In the genomic region with DNA sequence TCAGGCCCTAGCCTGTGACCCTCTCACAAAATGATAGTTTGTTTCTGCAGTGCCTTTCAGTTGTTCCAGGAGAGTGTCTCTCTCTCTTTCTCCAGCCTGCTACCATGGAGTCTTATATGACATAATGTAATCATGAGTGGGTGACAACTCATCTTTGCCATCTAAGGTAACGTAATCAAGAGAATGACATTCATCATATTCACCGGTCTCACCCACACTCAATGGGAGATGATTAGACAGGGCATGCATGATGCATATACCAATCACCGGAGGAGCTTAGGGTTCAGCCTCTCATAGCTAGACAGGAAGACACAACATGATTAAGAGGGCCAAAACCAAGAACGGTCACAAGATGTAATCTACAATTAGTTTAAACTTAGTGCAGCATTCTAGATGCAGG, we compare ENCODE assay signal across 22 cellular contexts.
DNase-seq lines count a peak whose midpoint lies in the region; ATAC-seq and TF ChIP-seq lines count a peak whose summit lies in the region.
"Had no signal": no experiment of that assay in that cellular context is flagged by ENCODE, and none has a peak within 500 bp of the region (broad histone marks: within the 10 kb centered on the region; RNA-seq: fewer than 3 reads in every experiment).

No MANE protein-coding gene starts in this region.

- no peak overlapping the region for H3K27ac Mint-ChIP-seq in activated CD4-positive, alpha-beta T cell treated with anti-CD3 and anti-CD28 coated beads, Interleukin-2, amount 10 ng/mL, durations not matched to agents 24 days and 14 days
- peak overlapping the region; percentile 75 for H3K27ac Mint-ChIP-seq in activated T-cell treated with anti-CD3 and anti-CD28 coated beads, Interleukin-2, amount 50 U/mL, for 72 hours
- H3K27ac Mint-ChIP-seq: memory B cell, type B pancreatic cell had no signal

- H3K4me1 ChIP-seq in foreskin keratinocyte, result no peaks in the 10 kb centered on the region
- H3K4me1 ChIP-seq: BE2C, right atrium auricular region, stomach had no signal

- no peak overlapping the region for H3K4me3 Mint-ChIP-seq in activated CD4-positive, alpha-beta T cell treated with anti-CD3 and anti-CD28 coated beads, Interleukin-2, amount 10 ng/mL, durations not matched to agents 24 days and 14 days
- H3K4me3 Mint-ChIP-seq in activated T-cell treated with anti-CD3 and anti-CD28 coated beads, Interleukin-2, amount 50 U/mL, for 72 hours, result peak overlapping the region in 1 of 2 donors; percentile 59
- H3K4me3 Mint-ChIP-seq: central memory CD8-positive, alpha-beta T cell; memory B cell; type B pancreatic cell had no signal

- peaks cover 4% of the 10 kb centered on the region for H3K9me3 Mint-ChIP-seq in activated CD4-positive, alpha-beta T cell treated with anti-CD3 and anti-CD28 coated beads, Interleukin-2, amount 10 ng/mL, durations not matched to agents 24 days and 14 days
- H3K9me3 Mint-ChIP-seq in activated T-cell treated with anti-CD3 and anti-CD28 coated beads, Interleukin-2, amount 50 U/mL, for 72 hours, result peaks cover 0 to 7% of the 10 kb centered on the region in 2 donors
- H3K9me3 Mint-ChIP-seq: memory B cell had no signal

- peaks cover 6% of the 10 kb centered on the region for H3K4me1 Mint-ChIP-seq in activated CD4-positive, alpha-beta T cell treated with anti-CD3 and anti-CD28 coated beads, Interleukin-2, amount 10 ng/mL, durations not matched to agents 24 days and 14 days
- H3K4me1 Mint-ChIP-seq in activated T-cell treated with anti-CD3 and anti-CD28 coated beads, Interleukin-2, amount 50 U/mL, for 72 hours (ENCODE audit: low read depth), result peaks cover 17% of the 10 kb centered on the region
- H3K4me1 Mint-ChIP-seq: central memory CD8-positive, alpha-beta T cell; memory B cell had no signal

- no peaks in the 10 kb centered on the region for H3K27me3 Mint-ChIP-seq in activated CD4-positive, alpha-beta T cell treated with anti-CD3 and anti-CD28 coated beads, Interleukin-2, amount 10 ng/mL, durations not matched to agents 24 days and 14 days
- no peaks in the 10 kb centered on the region for H3K27me3 Mint-ChIP-seq in activated T-cell treated with anti-CD3 and anti-CD28 coated beads, Interleukin-2, amount 50 U/mL, for 72 hours (ENCODE audit: low read depth)
- H3K27me3 Mint-ChIP-seq: central memory CD8-positive, alpha-beta T cell; memory B cell; type B pancreatic cell had no signal

- peak; percentile 2 to 6 for DNase-seq in activated CD4-positive, alpha-beta T cell treated with anti-CD3 and anti-CD28 coated beads for 4 hours
- no peak for DNase-seq in activated CD4-positive, alpha-beta T cell treated with anti-CD3 and anti-CD28 coated beads, Interleukin-2, amount 10 ng/mL, durations not matched to agents 24 days and 14 days
- DNase-seq in ELR (ENCODE audit: low read depth) (peak; percentile 84), foreskin keratinocyte (peak; percentile 33 to 66), NCI-H510A (lab: John Stamatoyannopoulos, UW) (no peak)
- DNase-seq in activated T-cell treated with anti-CD3 and anti-CD28 coated beads, Interleukin-2, amount 50 U/mL, for 72 hours, result peak; percentile 29 to 34
- no peak for DNase-seq in activated CD8-positive, alpha-beta memory T cell treated with anti-CD3 and anti-CD28 coated beads, Interleukin-2, amount 50 U/mL, for 48 hours
- DNase-seq: activated CD4-positive, alpha-beta T cell treated with anti-CD3 and anti-CD28 coated beads, Interleukin-2, amount 50 U/mL, for 4 hours; anterior cingulate cortex; BE2C; DMS79 treated with DMSO at 0.1 percent for 48 hours; erythroblast; NCI-H1694; NCI-H2171 treated with DMSO at 0.1 percent for 48 hours; SHP77; stomach had no signal

- ATAC-seq in activated T-cell treated with anti-CD3 and anti-CD28 coated beads, Interleukin-2, amount 50 U/mL, for 72 hours (replicated peaks in 1 of 2), result peak; percentile 99 to 100
- ATAC-seq in foreskin keratinocyte, result peak; percentile 96
- no peak for ATAC-seq in HG02852 (IDR thresholded peaks at IDR 0.05; ENCODE audit: unreplicated experiment)
- ATAC-seq: K562 had no signal

- H3K27ac ChIP-seq in foreskin keratinocyte, result no peak overlapping the region
- H3K27ac ChIP-seq: right atrium auricular region, stomach had no signal

- intact Hi-C loops in activated CD4-positive, alpha-beta T cell treated with anti-CD3 and anti-CD28 coated beads, Interleukin-2, amount 10 ng/mL, durations not matched to agents 24 days and 14 days (cut with micrococcal nuclease), result no loop called here

- no peaks in the 10 kb centered on the region for H3K27me3 ChIP-seq in foreskin keratinocyte
- H3K27me3 ChIP-seq: BE2C, right atrium auricular region, stomach had no signal

- H3K36me3 Mint-ChIP-seq in activated CD4-positive, alpha-beta T cell treated with anti-CD3 and anti-CD28 coated beads, Interleukin-2, amount 10 ng/mL, durations not matched to agents 24 days and 14 days (ENCODE audit: low read depth), result peaks cover 3% of the 10 kb centered on the region
- peaks cover 0 to 9% of the 10 kb centered on the region in 2 donors for H3K36me3 Mint-ChIP-seq in activated T-cell treated with anti-CD3 and anti-CD28 coated beads, Interleukin-2, amount 50 U/mL, for 72 hours (ENCODE audit: insufficient read depth in 2 of 2)
- H3K36me3 Mint-ChIP-seq: type B pancreatic cell had no signal

- no peak for TF ChIP-seq CTCF in foreskin keratinocyte (conservative IDR thresholded peaks at IDR 0.05)

Comparison
In these comparisons a context has a peak if more than half of its experiments do, and no peak if none do; other contexts are left out.
1. DNase-seq: peak in activated CD4-positive, alpha-beta T cell treated with anti-CD3 and anti-CD28 coated beads for 4 hours (2 of 2), ELR (single experiment), activated T-cell treated with anti-CD3 and anti-CD28 coated beads, Interleukin-2, amount 50 U/mL, for 72 hours (2 of 2) and foreskin keratinocyte (2 of 2); none in activated CD4-positive, alpha-beta T cell treated with anti-CD3 and anti-CD28 coated beads, Interleukin-2, amount 10 ng/mL, durations not matched to agents 24 days and 14 days (single experiment), activated CD8-positive, alpha-beta memory T cell treated with anti-CD3 and anti-CD28 coated beads, Interleukin-2, amount 50 U/mL, for 48 hours (single experiment) and NCI-H510A (single experiment).